17 cellular contexts compared by ENCODE assay signal in genomic region chr1:183778006-183778405, GRCh38.
"Had no signal": no experiment of that assay in that cellular context is flagged by ENCODE, and none has a peak within 500 bp of the region (broad histone marks: within the 10 kb centered on the region; RNA-seq: fewer than 3 reads in every experiment).

No MANE protein-coding gene starts in this region.

- H3K27me3 ChIP-seq: esophagus squamous epithelium, right lobe of liver, upper lobe of right lung had no signal

- DNase-seq: activated CD4-positive, alpha-beta memory T cell treated with anti-CD3 and anti-CD28 coated beads for 36 hours; activated CD4-positive, alpha-beta T cell treated with anti-CD3 and anti-CD28 coated beads for 36 hours; activated CD8-positive, alpha-beta memory T cell treated with anti-CD3 and anti-CD28 coated beads, Interleukin-2, amount 10 ng/mL, durations not matched to agents 7 days and 5 days; activated effector memory CD4-positive, alpha-beta T cell treated with Interleukin-2 at 50 U/mL for 16 hours; activated naive CD4-positive, alpha-beta T cell treated with anti-CD3 and anti-CD28 coated beads, Interleukin-2, amount 50 U/mL, for 16 hours; activated T-cell treated with anti-CD3 and anti-CD28 coated beads, Interleukin-2, amount 50 U/mL, for 1 hour; cortex of kidney; effector CD4-positive, alpha-beta T cell; esophagus squamous epithelium; glutamatergic neuron; kidney glomerular epithelial cell; nephron progenitor cell; psoas muscle; right lobe of liver; stimulated activated CD4-positive, alpha-beta T cell treated with anti-CD3 and anti-CD28 coated beads, Interleukin-1b, Interleukin-23, amount 100 ng/mL, for 48 hours; upper lobe of right lung had no signal

- H3K9me3 ChIP-seq: right lobe of liver, thoracic aorta, upper lobe of right lung had no signal

- ATAC-seq: activated CD4-positive, alpha-beta T cell treated with anti-CD3 and anti-CD28 coated beads for 36 hours; activated CD8-positive, alpha-beta memory T cell treated with anti-CD3 and anti-CD28 coated beads, Interleukin-2, amount 10 ng/mL, durations not matched to agents 7 days and 5 days; psoas muscle; right lobe of liver; upper lobe of right lung had no signal

- H3K4me3 ChIP-seq: esophagus squamous epithelium, psoas muscle, right lobe of liver, thoracic aorta, upper lobe of right lung had no signal

- H3K36me3 ChIP-seq: esophagus squamous epithelium, right lobe of liver, thoracic aorta, upper lobe of right lung had no signal

- H3K27ac ChIP-seq: esophagus squamous epithelium, psoas muscle, right lobe of liver, thoracic aorta, upper lobe of right lung had no signal

- H3K4me1 ChIP-seq: psoas muscle, right lobe of liver, upper lobe of right lung had no signal
